Comparison of ENCODE assay signal across 10 cellular contexts in genomic region chr18:13003466-13003896, GRCh38. TPM values are rescaled to one million over a fixed set of nuclear protein-coding genes. Genes with fewer than 3 reads are reported as not detected.
A peak's percentile ranks its signal among the peaks of the same experiment; 100 is the strongest.
DNase-seq lines count a peak whose midpoint lies in the region; ATAC-seq and TF ChIP-seq lines count a peak whose summit lies in the region.
"Had no signal": no experiment of that assay in that cellular context is flagged by ENCODE, and none has a peak within 500 bp of the region (broad histone marks: within the 10 kb centered on the region; RNA-seq: fewer than 3 reads in every experiment).

No MANE protein-coding gene starts in this region.

- ATAC-seq in GM18498 (IDR thresholded peaks at IDR 0.05; ENCODE audit: unreplicated experiment) (no peak), GM21515 (IDR thresholded peaks at IDR 0.05; ENCODE audit: unreplicated experiment) (no peak)
- ATAC-seq: naive thymus-derived CD8-positive, alpha-beta T cell had no signal

- H3K4me3 Mint-ChIP-seq in endothelial cell (ENCODE audit: unreplicated experiment) (no peak overlapping the region), nephron progenitor cell (no peak overlapping the region)
- H3K4me3 Mint-ChIP-seq: naive thymus-derived CD8-positive, alpha-beta T cell; T-helper 1 cell treated with Interleukin-12 subunit alpha and Interleukin-12 subunit beta and Interleukin-4 antibody, amounts not matched to agents 30 μg/mL and 1 μg/mL, for 36 hours had no signal

- DNase-seq in DMS114 treated with DMSO at 0.1 percent for 48 hours (lab: John Stamatoyannopoulos, UW; ENCODE audit: unreplicated experiment): peak; percentile 23
- DNase-seq in H4 (ENCODE audit: low spot score): peak; percentile 78
- DNase-seq in OCI-LY7 (ENCODE audit: low spot score): peak; percentile 34
- peak; percentile 58 for DNase-seq in endothelial cell (ENCODE audit: low spot score)
- DNase-seq in nephron progenitor cell: peak; percentile 29
- no peak for DNase-seq in midbrain (lab: John Stamatoyannopoulos, UW)

- no peaks in the 10 kb centered on the region for H3K9me2 ChIP-seq in OCI-LY7 (ENCODE audit: insufficient read depth, low read length)

- H4K20me1 ChIP-seq in OCI-LY7 (ENCODE audit: insufficient read depth, low read length): peaks cover 16% of the 10 kb centered on the region

- H2AFZ ChIP-seq in OCI-LY7 (ENCODE audit: low read length): no peak overlapping the region

- H3K4me1 ChIP-seq in OCI-LY7 (ENCODE audit: insufficient read depth, low read length, poor library complexity, severe bottlenecking): no peaks in the 10 kb centered on the region

- H3K36me3 ChIP-seq in OCI-LY7 (ENCODE audit: insufficient read depth, low read length): peaks cover 97% of the 10 kb centered on the region

- H3K27ac Mint-ChIP-seq in endothelial cell (ENCODE audit: unreplicated experiment) (no peak overlapping the region), nephron progenitor cell (no peak overlapping the region)
- H3K27ac Mint-ChIP-seq: naive thymus-derived CD8-positive, alpha-beta T cell; T-helper 1 cell treated with Interleukin-12 subunit alpha and Interleukin-12 subunit beta and Interleukin-4 antibody, amounts not matched to agents 30 μg/mL and 1 μg/mL, for 36 hours had no signal

- H3K4me3 ChIP-seq in OCI-LY7 (ENCODE audit: low read depth, low read length, poor library complexity, severe bottlenecking): no peak overlapping the region

- H3K9me3 ChIP-seq in OCI-LY7 (ENCODE audit: low read length): no peaks in the 10 kb centered on the region

- intact Hi-C loops in OCI-LY7 (cut with micrococcal nuclease; ENCODE audit: unreplicated experiment): loop anchor here (5.0 kb wide), 1 partner anchor 154 kb away; no protein-coding TSS in a partner anchor

- POLR2A ChIA-PET in OCI-LY7 (lab: Charles Lee): no interaction called here

- H3K4me1 Mint-ChIP-seq in endothelial cell (ENCODE audit: unreplicated experiment) (peaks cover 14% of the 10 kb centered on the region), nephron progenitor cell (no peaks in the 10 kb centered on the region)

- H3K9me3 Mint-ChIP-seq in endothelial cell (ENCODE audit: unreplicated experiment) (no peaks in the 10 kb centered on the region), nephron progenitor cell (no peaks in the 10 kb centered on the region)
- H3K9me3 Mint-ChIP-seq: naive thymus-derived CD8-positive, alpha-beta T cell; T-helper 1 cell treated with Interleukin-12 subunit alpha and Interleukin-12 subunit beta and Interleukin-4 antibody, amounts not matched to agents 30 μg/mL and 1 μg/mL, for 36 hours had no signal

- H3K79me2 ChIP-seq in OCI-LY7 (ENCODE audit: insufficient read depth, low read depth, low read length): peaks cover 41% of the 10 kb centered on the region

- no TSS peak for BruUV-seq in OCI-LY7 (replicated peaks; lab: Mats Ljungman, UMichigan)

- no peaks in the 10 kb centered on the region for H3K27me3 Mint-ChIP-seq in endothelial cell (ENCODE audit: unreplicated experiment)
- no peaks in the 10 kb centered on the region for H3K27me3 Mint-ChIP-seq in nephron progenitor cell (ENCODE audit: low read depth, poor library complexity)
- H3K27me3 Mint-ChIP-seq: naive thymus-derived CD8-positive, alpha-beta T cell had no signal

- CTCF ChIA-PET in OCI-LY7 (lab: Charles Lee; ENCODE audit: unreplicated experiment): interaction anchor here (0.7 kb wide), 1 partner anchor 215 kb away, joined by 3 read pairs; the partner anchor contains the start of gene LDLRAD4

- TF ChIP-seq CTCF in OCI-LY7 (conservative IDR thresholded peaks at IDR 0.05; ENCODE audit: low read length): peak; percentile 75
- peak; percentile 63 for TF ChIP-seq CTCF in endothelial cell (IDR thresholded peaks at IDR 0.05; ENCODE audit: unreplicated experiment)
- peak; percentile 44 for TF ChIP-seq CTCF in nephron progenitor cell (IDR thresholded peaks at IDR 0.05)

- no peak overlapping the region for H3K4me2 ChIP-seq in OCI-LY7 (ENCODE audit: low read length)

- no peak overlapping the region for H3K27ac ChIP-seq in OCI-LY7 (ENCODE audit: low read depth, low read length, poor library complexity, severe bottlenecking)

- H3K36me3 Mint-ChIP-seq in endothelial cell (ENCODE audit: low read depth, unreplicated experiment) (peaks cover 5% of the 10 kb centered on the region), nephron progenitor cell (ENCODE audit: low read depth) (peaks cover 6% of the 10 kb centered on the region)

RNA-seq across cellular contexts. Expression of gene CEP192, which starts 12.3 kb away (rescaled TPM):
- 10.2 and 15.4 TPM in 2 replicates for total RNA-seq in H4 (2014; rRNA removed; shearing (Covaris generic))
- 57.7 and 59.9 TPM in 2 replicates for total RNA-seq in OCI-LY7 (2014; rRNA removed; shearing (Covaris generic))
- total RNA-seq in OCI-LY7 (2022): 55.5 and 68.3 TPM in 2 replicates
- 23.2 TPM for total RNA-seq in endothelial cell (ENCODE audit: unreplicated experiment)

RNA-seq across cellular contexts. Expression of gene SEH1L, which starts 55.7 kb away (rescaled TPM):
- total RNA-seq in H4 (2014; rRNA removed; shearing (Covaris generic)): 47.8 and 53.0 TPM in 2 replicates
- total RNA-seq in OCI-LY7 (2014; rRNA removed; shearing (Covaris generic)): 61.6 and 74.6 TPM in 2 replicates
- total RNA-seq in OCI-LY7 (2022) (108 and 115 TPM in 2 replicates), endothelial cell (ENCODE audit: unreplicated experiment) (35.1 TPM)
